17 cellular contexts compared by ENCODE assay signal in genomic region chr1:14538335-14538734, GRCh38.
DNase-seq lines count a peak whose midpoint lies in the region; ATAC-seq and TF ChIP-seq lines count a peak whose summit lies in the region.
"Had no signal": no experiment of that assay in that cellular context is flagged by ENCODE, and none has a peak within 500 bp of the region (broad histone marks: within the 10 kb centered on the region; RNA-seq: fewer than 3 reads in every experiment).

No MANE protein-coding gene starts in this region.

- H3K27ac Mint-ChIP-seq in endodermal cell, result no peak overlapping the region
- H3K27ac Mint-ChIP-seq: activated naive CD8-positive, alpha-beta T cell had no signal

- TF ChIP-seq CTCF in mammary epithelial cell (conservative IDR thresholded peaks at IDR 0.05 in 1 of 2, IDR thresholded peaks at IDR 0.05 in 1 of 2; ENCODE audit: extremely low read depth in 1 of 2, insufficient read depth in 1 of 2, low read depth in 1 of 2, low read length in 2 of 2) (peak; percentile 24 to 40), breast epithelium (IDR thresholded peaks at IDR 0.05) (no peak), endodermal cell (conservative IDR thresholded peaks at IDR 0.05) (peak; percentile 61), retinal pigment epithelial cell (conservative IDR thresholded peaks at IDR 0.05; ENCODE audit: low read depth, low read length) (peak; percentile 42)

- H3K4me3 Mint-ChIP-seq in endodermal cell, result no peak overlapping the region
- H3K4me3 Mint-ChIP-seq: activated naive CD8-positive, alpha-beta T cell had no signal

- H3K27me3 Mint-ChIP-seq in endodermal cell (ENCODE audit: insufficient read depth), result peaks cover 3% of the 10 kb centered on the region
- H3K27me3 Mint-ChIP-seq: activated naive CD8-positive, alpha-beta T cell had no signal

- H3K9ac ChIP-seq in mammary epithelial cell (ENCODE audit: insufficient read depth, low read length) (no peak overlapping the region), endodermal cell (ENCODE audit: extremely low read depth, low read length, poor library complexity, severe bottlenecking) (no peak overlapping the region)

- in situ Hi-C loops in mammary epithelial cell (cut with MboI; ENCODE audit: low sequenced_read_pairs in 2 of 2), result no loop called here

- intact Hi-C loops in mammary epithelial cell (cut with micrococcal nuclease) (loop anchor here (1.0 kb wide), 1 partner anchor 424 kb away; no protein-coding TSS in a partner anchor), breast epithelium (cut with DNase I; ENCODE audit: low total_unique reads) (no loop called here)

- CTCF ChIA-PET in mammary epithelial cell (lab: Charles Lee; ENCODE audit: low non-redundant PET), result no interaction called here

- no peak overlapping the region for H2AFZ ChIP-seq in mammary epithelial cell (ENCODE audit: low read depth, low read length)

- dilution Hi-C loops in mammary epithelial cell (cut with HindIII; ENCODE audit: low sequenced_read_pairs), result no loop called here

- 67% methylated on average over 4 of the region's 4 CpGs for WGBS in mammary epithelial cell (ENCODE audit: low coverage, missing lambda C conversion rate)
- WGBS in endodermal cell (ENCODE audit: insufficient coverage in 1 of 2, insufficient read length in 1 of 2), 2 experiments, result 86 to 100% methylated on average over 2 to 4 of the region's 4 CpGs

- H3K9me3 Mint-ChIP-seq in endodermal cell, result no peaks in the 10 kb centered on the region

- H3K79me2 ChIP-seq in mammary epithelial cell (ENCODE audit: insufficient read depth, low read length), result no peaks in the 10 kb centered on the region

- no peaks in the 10 kb centered on the region for H3K4me1 Mint-ChIP-seq in endodermal cell

- H3K4me2 ChIP-seq in mammary epithelial cell (ENCODE audit: insufficient read depth, low read depth, low read length), result no peak overlapping the region

- no peaks in the 10 kb centered on the region for H3K4me1 ChIP-seq in mammary epithelial cell (ENCODE audit: insufficient read depth, low read length)
- H3K4me1 ChIP-seq in breast epithelium, result no peaks in the 10 kb centered on the region
- H3K4me1 ChIP-seq in endodermal cell (ENCODE audit: control insufficient read depth, insufficient read depth, low read length), result no peaks in the 10 kb centered on the region
- H3K4me1 ChIP-seq: heart left ventricle, prostate gland had no signal

- no peak for TF ChIP-seq POLR2A in breast epithelium (IDR thresholded peaks at IDR 0.05)

- BruUV-seq in mammary epithelial cell (replicated peaks; lab: Mats Ljungman, UMichigan), result no TSS peak

- no peak for DNase-seq in mammary epithelial cell
- no peak for DNase-seq in breast epithelium (ENCODE audit: low spot score in 2 of 2)
- DNase-seq in NAMALWA (ENCODE audit: low spot score), result peak; percentile 18
- DNase-seq in endodermal cell, result peak; percentile 50
- no peak for DNase-seq in retinal pigment epithelial cell (ENCODE audit: low read depth)
- no peak for DNase-seq in SKM-1 treated with dmso at 0.1 percent for 144 hours (lab: John Stamatoyannopoulos, UW; ENCODE audit: unreplicated experiment)
- no peak for DNase-seq in stimulated activated CD4-positive, alpha-beta T cell treated with anti-CD3 and anti-CD28 coated beads, Interleukin-4, amount 100 ng/mL, for 4 hours
- DNase-seq: activated CD4-positive, alpha-beta T cell treated with anti-CD3 and anti-CD28 coated beads for 1 hour; activated T-cell treated with anti-CD3 and anti-CD28 coated beads for 4 hours; DMS79; heart left ventricle; NCI-H1048; NCI-H2227 treated with DMSO at 0.1 percent for 48 hours; T-helper 1 cell had no signal

- H3K27ac ChIP-seq in mammary epithelial cell (ENCODE audit: insufficient read depth, low read depth, low read length) (no peak overlapping the region), breast epithelium (no peak overlapping the region), endodermal cell (ENCODE audit: low read depth, low read length) (no peak overlapping the region)
- H3K27ac ChIP-seq: heart left ventricle, prostate gland had no signal

- no peaks in the 10 kb centered on the region for H4K20me1 ChIP-seq in mammary epithelial cell (ENCODE audit: insufficient read depth, low read length)

- no peak for ATAC-seq in GM19467 (IDR thresholded peaks at IDR 0.05; ENCODE audit: unreplicated experiment)
- ATAC-seq: heart left ventricle had no signal

- H3K4me3 ChIP-seq in mammary epithelial cell (replicated peaks in 1 of 3; ENCODE audit: insufficient read depth in 1 of 3, low read depth in 2 of 3, low read length in 3 of 3), result no peak overlapping the region
- H3K4me3 ChIP-seq in breast epithelium, result no peak overlapping the region
- H3K4me3 ChIP-seq in endodermal cell (ENCODE audit: low read length), result no peak overlapping the region
- no peak overlapping the region for H3K4me3 ChIP-seq in retinal pigment epithelial cell (ENCODE audit: low read length)
- H3K4me3 ChIP-seq: heart left ventricle, prostate gland had no signal

- H3K27me3 ChIP-seq in mammary epithelial cell (ENCODE audit: insufficient read depth, low read length) (no peaks in the 10 kb centered on the region), breast epithelium (no peaks in the 10 kb centered on the region), endodermal cell (ENCODE audit: control insufficient read depth, insufficient read depth, low read length, poor library complexity, severe bottlenecking) (no peaks in the 10 kb centered on the region)

- H3K36me3 Mint-ChIP-seq in endodermal cell (ENCODE audit: low read depth), result no peaks in the 10 kb centered on the region
- H3K36me3 Mint-ChIP-seq: activated naive CD8-positive, alpha-beta T cell had no signal

- H3K9me3 ChIP-seq in mammary epithelial cell (replicated peaks; ENCODE audit: insufficient read depth, low read length) (no peaks in the 10 kb centered on the region), breast epithelium (no peaks in the 10 kb centered on the region), endodermal cell (ENCODE audit: control insufficient read depth, low read length) (no peaks in the 10 kb centered on the region)
- H3K9me3 ChIP-seq: prostate gland had no signal

- H3K36me3 ChIP-seq in mammary epithelial cell (ENCODE audit: insufficient read depth, low read length) (no peaks in the 10 kb centered on the region), breast epithelium (no peaks in the 10 kb centered on the region), endodermal cell (ENCODE audit: control insufficient read depth, insufficient read depth, low read length) (no peaks in the 10 kb centered on the region)
- H3K36me3 ChIP-seq: heart left ventricle, prostate gland had no signal

Comparison
In these comparisons a context has a peak if more than half of its experiments do, and no peak if none do; other contexts are left out.
1. CTCF ChIP-seq: peak in mammary epithelial cell (2 of 2), endodermal cell (single experiment) and retinal pigment epithelial cell (single experiment); none in breast epithelium (0 of 3).
2. DNase-seq: peak in NAMALWA (single experiment) and endodermal cell (single experiment); none in mammary epithelial cell (single experiment), breast epithelium (0 of 2), retinal pigment epithelial cell (single experiment), SKM-1 treated with dmso at 0.1 percent for 144 hours (single experiment) and stimulated activated CD4-positive, alpha-beta T cell treated with anti-CD3 and anti-CD28 coated beads, Interleukin-4, amount 100 ng/mL, for 4 hours (0 of 2).